8 cellular contexts compared by ENCODE assay signal in genomic region chr10:93921338-93921737, GRCh38. TPM values are rescaled to one million over a fixed set of nuclear protein-coding genes. Genes with fewer than 3 reads are reported as not detected.
DNase-seq lines count a peak whose midpoint lies in the region; ATAC-seq and TF ChIP-seq lines count a peak whose summit lies in the region.

No MANE protein-coding gene starts in this region.

- POLR2A ChIA-PET in activated CD4-positive, alpha-beta memory T cell treated with anti-CD3 and anti-CD28 coated beads for 36 hours (lab: Charles Lee): no interaction called here

- CTCF ChIA-PET in activated CD4-positive, alpha-beta memory T cell treated with anti-CD3 and anti-CD28 coated beads for 36 hours (lab: Charles Lee): interaction anchor here (0.6 to 1.2 kb wide), 5 partner anchors 9 to 989 kb away, joined by 3 to 7 read pairs (median 3); partner anchors contain the start of gene SLC35G1

- peak; percentile 24 for TF ChIP-seq CTCF in AG09309 (IDR thresholded peaks at IDR 0.05; ENCODE audit: control insufficient read depth, insufficient read depth, low read depth, low read length, missing control alignments)

- H3K27me3 Mint-ChIP-seq in activated CD4-positive, alpha-beta memory T cell treated with anti-CD3 and anti-CD28 coated beads for 36 hours: no peaks in the 10 kb centered on the region
- H3K27me3 Mint-ChIP-seq in stimulated activated naive B cell treated with anti-CD40 and anti-IgM and Interleukin-4, amounts not matched to agents 10 μg/mL and 1 μg/mL and 100 μg/mL, for 72 hours: no peaks in the 10 kb centered on the region

- no peak for ATAC-seq in stimulated activated naive B cell treated with anti-CD40 and anti-IgM and Interleukin-4, amounts not matched to agents 10 μg/mL and 1 μg/mL and 100 μg/mL, for 72 hours (replicated peaks)
- ATAC-seq in GM18519 (IDR thresholded peaks at IDR 0.05; ENCODE audit: low FRiP score, unreplicated experiment): no peak

- intact Hi-C loops in activated CD4-positive, alpha-beta memory T cell treated with anti-CD3 and anti-CD28 coated beads for 36 hours (cut with micrococcal nuclease): loop anchor here (10.0 kb wide), 1 partner anchor 107 kb away; no protein-coding TSS in a partner anchor

- no peaks in the 10 kb centered on the region for H3K4me1 Mint-ChIP-seq in activated CD4-positive, alpha-beta memory T cell treated with anti-CD3 and anti-CD28 coated beads for 36 hours (ENCODE audit: low read depth)
- H3K4me1 Mint-ChIP-seq in stimulated activated naive B cell treated with anti-CD40 and anti-IgM and Interleukin-4, amounts not matched to agents 10 μg/mL and 1 μg/mL and 100 μg/mL, for 72 hours: no peaks in the 10 kb centered on the region

- DNase-seq in AG09309 (ENCODE audit: low read depth) (no peak), H4 (ENCODE audit: low spot score) (peak; percentile 10), iPS-NIHi7 (ENCODE audit: extremely low spot score) (peak; percentile 20), NCI-H2107 (lab: John Stamatoyannopoulos, UW) (no peak), NOMO-1 treated with DMSO at 0.1 percent for 48 hours (lab: John Stamatoyannopoulos, UW; ENCODE audit: unreplicated experiment) (no peak)
- DNase-seq in activated CD4-positive, alpha-beta memory T cell treated with anti-CD3 and anti-CD28 coated beads for 36 hours: peak; percentile 36
- DNase-seq in stimulated activated naive B cell treated with anti-CD40 and anti-IgM and Interleukin-4, amounts not matched to agents 10 μg/mL and 1 μg/mL and 100 μg/mL, for 72 hours: no peak

- no peak overlapping the region for H3K27ac Mint-ChIP-seq in activated CD4-positive, alpha-beta memory T cell treated with anti-CD3 and anti-CD28 coated beads for 36 hours
- no peak overlapping the region for H3K27ac Mint-ChIP-seq in stimulated activated naive B cell treated with anti-CD40 and anti-IgM and Interleukin-4, amounts not matched to agents 10 μg/mL and 1 μg/mL and 100 μg/mL, for 72 hours

- H3K4me3 Mint-ChIP-seq in activated CD4-positive, alpha-beta memory T cell treated with anti-CD3 and anti-CD28 coated beads for 36 hours: no peak overlapping the region
- H3K4me3 Mint-ChIP-seq in stimulated activated naive B cell treated with anti-CD40 and anti-IgM and Interleukin-4, amounts not matched to agents 10 μg/mL and 1 μg/mL and 100 μg/mL, for 72 hours: no peak overlapping the region

- H3K9me3 Mint-ChIP-seq in activated CD4-positive, alpha-beta memory T cell treated with anti-CD3 and anti-CD28 coated beads for 36 hours: no peaks in the 10 kb centered on the region
- no peaks in the 10 kb centered on the region for H3K9me3 Mint-ChIP-seq in stimulated activated naive B cell treated with anti-CD40 and anti-IgM and Interleukin-4, amounts not matched to agents 10 μg/mL and 1 μg/mL and 100 μg/mL, for 72 hours

- no peak overlapping the region for H3K4me3 ChIP-seq in AG09309 (ENCODE audit: control insufficient read depth, low read depth, low read length)

- H3K36me3 Mint-ChIP-seq in activated CD4-positive, alpha-beta memory T cell treated with anti-CD3 and anti-CD28 coated beads for 36 hours: peaks cover 3% of the 10 kb centered on the region
- H3K36me3 Mint-ChIP-seq in stimulated activated naive B cell treated with anti-CD40 and anti-IgM and Interleukin-4, amounts not matched to agents 10 μg/mL and 1 μg/mL and 100 μg/mL, for 72 hours: no peaks in the 10 kb centered on the region

RNA-seq across cellular contexts. Expression of gene SLC35G1, which starts 27.6 kb away (rescaled TPM):
- 6.9 and 11.0 TPM in 2 replicates for total RNA-seq in H4 (2014; rRNA removed; shearing (Covaris generic))
- total RNA-seq in activated CD4-positive, alpha-beta memory T cell treated with anti-CD3 and anti-CD28 coated beads for 36 hours: 1 to 10 TPM; 2.8 to 3.0 TPM

Comparison
In these comparisons a context has a peak if more than half of its experiments do, and no peak if none do; other contexts are left out.
1. DNase-seq: peak in H4 (single experiment), activated CD4-positive, alpha-beta memory T cell treated with anti-CD3 and anti-CD28 coated beads for 36 hours (single experiment) and iPS-NIHi7 (single experiment); none in AG09309 (single experiment), stimulated activated naive B cell treated with anti-CD40 and anti-IgM and Interleukin-4, amounts not matched to agents 10 μg/mL and 1 μg/mL and 100 μg/mL, for 72 hours (single experiment), NCI-H2107 (single experiment) and NOMO-1 treated with DMSO at 0.1 percent for 48 hours (single experiment).